Comparison of ENCODE assay signal across 1 cellular context in the genomic region with DNA sequence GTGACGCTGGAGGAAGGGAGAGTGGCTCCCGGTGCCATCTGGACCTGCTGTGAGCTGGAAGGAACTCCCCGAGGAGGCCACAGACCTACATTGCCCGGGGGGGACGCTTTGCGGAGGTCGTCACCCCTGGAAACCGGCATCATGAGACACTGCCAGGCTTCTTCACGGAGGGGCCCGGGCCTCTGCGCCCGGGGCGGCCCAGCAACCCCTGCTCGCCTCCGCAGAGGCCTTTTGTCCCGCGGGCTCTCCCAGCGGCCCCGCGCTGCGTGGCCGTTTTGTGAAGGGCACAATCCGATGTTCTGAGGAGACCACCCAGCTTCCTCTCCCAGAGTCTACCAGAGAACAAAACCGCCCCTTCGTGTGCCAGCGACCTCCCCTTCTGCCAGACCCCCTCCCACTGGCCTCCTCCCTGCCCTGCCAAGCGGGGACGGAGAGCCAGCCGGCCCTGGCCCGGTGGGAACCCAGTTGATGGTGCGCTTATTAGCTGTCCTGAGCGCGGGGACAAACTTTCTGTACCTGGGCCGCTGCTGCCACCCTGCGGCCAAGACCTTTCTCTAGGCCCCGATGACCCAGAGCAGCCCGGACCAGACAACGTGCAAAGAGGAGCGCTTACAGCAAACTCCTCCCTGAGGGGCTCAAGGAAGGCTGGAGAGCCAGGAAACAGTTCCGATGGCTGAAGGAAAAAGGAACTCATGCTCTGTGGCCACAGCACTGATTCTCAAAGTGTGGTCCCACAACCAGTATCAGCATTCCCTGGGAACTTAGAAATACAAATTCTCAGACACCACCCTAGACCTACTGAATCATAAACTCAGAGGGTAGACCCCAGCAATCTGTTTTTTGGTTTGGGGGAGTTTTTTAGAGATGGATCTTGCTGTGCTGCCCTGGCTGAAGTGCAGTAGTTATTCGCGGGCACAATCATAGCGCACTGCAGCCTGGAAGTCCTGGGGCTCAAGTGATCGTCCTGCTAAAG.
TF ChIP-seq lines count a peak whose summit lies in the region.

No MANE protein-coding gene starts in this region.

TF ChIP-seq in HepG2, 621 proteins besides CTCF, POLR2A, EP300 and RAD21 (continued from another document):
- TF ChIP-seq, protein P1, sequence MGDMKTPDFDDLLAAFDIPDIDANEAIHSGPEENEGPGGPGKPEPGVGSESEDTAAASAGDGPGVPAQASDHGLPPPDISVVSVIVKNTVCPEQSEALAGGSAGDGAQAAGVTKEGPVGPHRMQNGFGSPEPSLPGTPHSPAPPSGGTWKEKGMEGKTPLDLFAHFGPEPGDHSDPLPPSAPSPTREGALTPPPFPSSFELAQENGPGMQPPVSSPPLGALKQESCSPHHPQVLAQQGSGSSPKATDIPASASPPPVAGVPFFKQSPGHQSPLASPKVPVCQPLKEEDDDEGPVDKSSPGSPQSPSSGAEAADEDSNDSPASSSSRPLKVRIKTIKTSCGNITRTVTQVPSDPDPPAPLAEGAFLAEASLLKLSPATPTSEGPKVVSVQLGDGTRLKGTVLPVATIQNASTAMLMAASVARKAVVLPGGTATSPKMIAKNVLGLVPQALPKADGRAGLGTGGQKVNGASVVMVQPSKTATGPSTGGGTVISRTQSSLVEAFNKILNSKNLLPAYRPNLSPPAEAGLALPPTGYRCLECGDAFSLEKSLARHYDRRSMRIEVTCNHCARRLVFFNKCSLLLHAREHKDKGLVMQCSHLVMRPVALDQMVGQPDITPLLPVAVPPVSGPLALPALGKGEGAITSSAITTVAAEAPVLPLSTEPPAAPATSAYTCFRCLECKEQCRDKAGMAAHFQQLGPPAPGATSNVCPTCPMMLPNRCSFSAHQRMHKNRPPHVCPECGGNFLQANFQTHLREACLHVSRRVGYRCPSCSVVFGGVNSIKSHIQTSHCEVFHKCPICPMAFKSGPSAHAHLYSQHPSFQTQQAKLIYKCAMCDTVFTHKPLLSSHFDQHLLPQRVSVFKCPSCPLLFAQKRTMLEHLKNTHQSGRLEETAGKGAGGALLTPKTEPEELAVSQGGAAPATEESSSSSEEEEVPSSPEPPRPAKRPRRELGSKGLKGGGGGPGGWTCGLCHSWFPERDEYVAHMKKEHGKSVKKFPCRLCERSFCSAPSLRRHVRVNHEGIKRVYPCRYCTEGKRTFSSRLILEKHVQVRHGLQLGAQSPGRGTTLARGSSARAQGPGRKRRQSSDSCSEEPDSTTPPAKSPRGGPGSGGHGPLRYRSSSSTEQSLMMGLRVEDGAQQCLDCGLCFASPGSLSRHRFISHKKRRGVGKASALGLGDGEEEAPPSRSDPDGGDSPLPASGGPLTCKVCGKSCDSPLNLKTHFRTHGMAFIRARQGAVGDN (CRISPR knock-in tag; IDR thresholded peaks at IDR 0.05): peak; percentile 33
- peak; percentile 34; the same call in 1 of the 2 replicates for TF ChIP-seq ZBTB20 (CRISPR knock-in tag; IDR thresholded peaks at IDR 0.05; ENCODE audit: borderline replicate concordance, low read depth)
- peak; percentile 14; the same call in 1 of the 2 replicates for TF ChIP-seq ZNF768 (CRISPR knock-in tag; IDR thresholded peaks at IDR 0.05)
- TF ChIP-seq, protein P2, sequence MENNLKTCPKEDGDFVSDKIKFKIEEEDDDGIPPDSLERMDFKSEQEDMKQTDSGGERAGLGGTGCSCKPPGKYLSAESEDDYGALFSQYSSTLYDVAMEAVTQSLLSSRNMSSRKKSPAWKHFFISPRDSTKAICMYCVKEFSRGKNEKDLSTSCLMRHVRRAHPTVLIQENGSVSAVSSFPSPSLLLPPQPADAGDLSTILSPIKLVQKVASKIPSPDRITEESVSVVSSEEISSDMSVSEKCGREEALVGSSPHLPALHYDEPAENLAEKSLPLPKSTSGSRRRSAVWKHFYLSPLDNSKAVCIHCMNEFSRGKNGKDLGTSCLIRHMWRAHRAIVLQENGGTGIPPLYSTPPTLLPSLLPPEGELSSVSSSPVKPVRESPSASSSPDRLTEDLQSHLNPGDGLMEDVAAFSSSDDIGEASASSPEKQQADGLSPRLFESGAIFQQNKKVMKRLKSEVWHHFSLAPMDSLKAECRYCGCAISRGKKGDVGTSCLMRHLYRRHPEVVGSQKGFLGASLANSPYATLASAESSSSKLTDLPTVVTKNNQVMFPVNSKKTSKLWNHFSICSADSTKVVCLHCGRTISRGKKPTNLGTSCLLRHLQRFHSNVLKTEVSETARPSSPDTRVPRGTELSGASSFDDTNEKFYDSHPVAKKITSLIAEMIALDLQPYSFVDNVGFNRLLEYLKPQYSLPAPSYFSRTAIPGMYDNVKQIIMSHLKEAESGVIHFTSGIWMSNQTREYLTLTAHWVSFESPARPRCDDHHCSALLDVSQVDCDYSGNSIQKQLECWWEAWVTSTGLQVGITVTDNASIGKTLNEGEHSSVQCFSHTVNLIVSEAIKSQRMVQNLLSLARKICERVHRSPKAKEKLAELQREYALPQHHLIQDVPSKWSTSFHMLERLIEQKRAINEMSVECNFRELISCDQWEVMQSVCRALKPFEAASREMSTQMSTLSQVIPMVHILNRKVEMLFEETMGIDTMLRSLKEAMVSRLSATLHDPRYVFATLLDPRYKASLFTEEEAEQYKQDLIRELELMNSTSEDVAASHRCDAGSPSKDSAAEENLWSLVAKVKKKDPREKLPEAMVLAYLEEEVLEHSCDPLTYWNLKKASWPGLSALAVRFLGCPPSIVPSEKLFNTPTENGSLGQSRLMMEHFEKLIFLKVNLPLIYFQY (CRISPR knock-in tag; IDR thresholded peaks at IDR 0.05; ENCODE audit: borderline replicate concordance): peak; percentile 44; the same call in 1 of the 2 replicates
- TF ChIP-seq ZNF598 (CRISPR knock-in tag; IDR thresholded peaks at IDR 0.05; ENCODE audit: borderline replicate concordance): peak; percentile 55; the same call in 1 of the 2 replicates
- TF ChIP-seq, protein P3, sequence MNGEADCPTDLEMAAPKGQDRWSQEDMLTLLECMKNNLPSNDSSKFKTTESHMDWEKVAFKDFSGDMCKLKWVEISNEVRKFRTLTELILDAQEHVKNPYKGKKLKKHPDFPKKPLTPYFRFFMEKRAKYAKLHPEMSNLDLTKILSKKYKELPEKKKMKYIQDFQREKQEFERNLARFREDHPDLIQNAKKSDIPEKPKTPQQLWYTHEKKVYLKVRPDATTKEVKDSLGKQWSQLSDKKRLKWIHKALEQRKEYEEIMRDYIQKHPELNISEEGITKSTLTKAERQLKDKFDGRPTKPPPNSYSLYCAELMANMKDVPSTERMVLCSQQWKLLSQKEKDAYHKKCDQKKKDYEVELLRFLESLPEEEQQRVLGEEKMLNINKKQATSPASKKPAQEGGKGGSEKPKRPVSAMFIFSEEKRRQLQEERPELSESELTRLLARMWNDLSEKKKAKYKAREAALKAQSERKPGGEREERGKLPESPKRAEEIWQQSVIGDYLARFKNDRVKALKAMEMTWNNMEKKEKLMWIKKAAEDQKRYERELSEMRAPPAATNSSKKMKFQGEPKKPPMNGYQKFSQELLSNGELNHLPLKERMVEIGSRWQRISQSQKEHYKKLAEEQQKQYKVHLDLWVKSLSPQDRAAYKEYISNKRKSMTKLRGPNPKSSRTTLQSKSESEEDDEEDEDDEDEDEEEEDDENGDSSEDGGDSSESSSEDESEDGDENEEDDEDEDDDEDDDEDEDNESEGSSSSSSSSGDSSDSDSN (CRISPR knock-in tag; IDR thresholded peaks at IDR 0.05): peak; percentile 32; the same call in 1 of the 2 replicates
